1 cellular context compared by ENCODE assay signal in genomic region chr6:169779896-169780295, GRCh38.
A peak's percentile ranks its signal among the peaks of the same experiment; 100 is the strongest.
TF ChIP-seq lines count a peak whose summit lies in the region.

No MANE protein-coding gene starts in this region.

TF ChIP-seq in HepG2, 621 proteins besides CTCF, POLR2A, EP300 and RAD21:
- 0 out of 2 replicates have a peak, but pooled peaks have one; percentile 39 for TF ChIP-seq ZBTB7A (CRISPR knock-in tag; IDR thresholded peaks at IDR 0.05)
- no peak for TF ChIP-seq YEATS4 (CRISPR knock-in tag; IDR thresholded peaks at IDR 0.05; ENCODE audit: borderline replicate concordance)
- TF ChIP-seq MEIS1 (CRISPR knock-in tag; IDR thresholded peaks at IDR 0.05; ENCODE audit: borderline replicate concordance) = 0 out of 2 replicates have a peak, but pooled peaks have one; percentile 21
TF ChIP-seq in HepG2: peak in this region for 2.
